9 cellular contexts compared by ENCODE assay signal in genomic region chr10:123149162-123149567, GRCh38. TPM values are rescaled to one million over a fixed set of nuclear protein-coding genes. Genes with fewer than 3 reads are reported as not detected.
DNase-seq lines count a peak whose midpoint lies in the region; ATAC-seq and TF ChIP-seq lines count a peak whose summit lies in the region.
"Had no signal": no experiment of that assay in that cellular context is flagged by ENCODE, and none has a peak within 500 bp of the region (broad histone marks: within the 10 kb centered on the region; RNA-seq: fewer than 3 reads in every experiment).

No MANE protein-coding gene starts in this region.

- peaks cover 66% of the 10 kb centered on the region for H3K27me3 Mint-ChIP-seq in activated CD4-positive, alpha-beta T cell treated with anti-CD3 and anti-CD28 coated beads, Interleukin-2, amount 10 ng/mL, durations not matched to agents 7 days and 5 days
- peaks cover 82% of the 10 kb centered on the region for H3K27me3 Mint-ChIP-seq in WTC11 (ENCODE audit: low read depth)

- no peak for TF ChIP-seq CTCF in WTC11 (IDR thresholded peaks at IDR 0.05)
- no peak for TF ChIP-seq CTCF in spleen (IDR thresholded peaks at IDR 0.05 in 8 of 11, conservative IDR thresholded peaks at IDR 0.05 in 3 of 11)

- no peak overlapping the region for H3K27ac ChIP-seq in spleen

- POLR2A ChIA-PET in activated CD4-positive, alpha-beta T cell treated with anti-CD3 and anti-CD28 coated beads, Interleukin-2, amount 10 ng/mL, durations not matched to agents 7 days and 5 days (lab: Charles Lee): no interaction called here
- POLR2A ChIA-PET in WTC11 (lab: Charles Lee): interaction anchor here (0.7 to 0.9 kb wide), 3 partner anchors 9 to 11 kb away, joined by 3 read pairs; no protein-coding TSS in a partner anchor

- H3K9ac ChIP-seq in iPS-15b (ENCODE audit: low read depth, low read length): no peak overlapping the region

- no peak for DNase-seq in activated CD4-positive, alpha-beta T cell treated with anti-CD3 and anti-CD28 coated beads, Interleukin-2, amount 10 ng/mL, durations not matched to agents 7 days and 5 days
- DNase-seq in activated CD4-positive, alpha-beta T cell treated with anti-CD3 and anti-CD28 coated beads, Interleukin-2, amount 50 U/mL, for 48 hours: no peak
- DNase-seq in WTC11 (ENCODE audit: low spot score): no peak
- no peak for DNase-seq in spleen

- intact Hi-C loops in spleen (cut with DNase I; ENCODE audit: low total_unique reads): no loop called here

- ATAC-seq in WTC11: no peak
- ATAC-seq in GM21723 (IDR thresholded peaks at IDR 0.05; ENCODE audit: unreplicated experiment): no peak
- ATAC-seq in HG03354 (IDR thresholded peaks at IDR 0.05; ENCODE audit: poor library complexity, severe bottlenecking, unreplicated experiment): no peak
- no peak for ATAC-seq in GM18498 (IDR thresholded peaks at IDR 0.05; ENCODE audit: unreplicated experiment)

- peaks cover 94% of the 10 kb centered on the region for H3K27me3 ChIP-seq in iPS-15b (ENCODE audit: control insufficient read depth, insufficient read depth, low read length)
- peaks cover 41 to 94% (median 87%) of the 10 kb centered on the region in 7 donors for H3K27me3 ChIP-seq in spleen (replicated peaks in 1 of 7)

- H3K4me3 Mint-ChIP-seq in activated CD4-positive, alpha-beta T cell treated with anti-CD3 and anti-CD28 coated beads, Interleukin-2, amount 10 ng/mL, durations not matched to agents 7 days and 5 days: peak overlapping the region; percentile 28
- H3K4me3 Mint-ChIP-seq in WTC11: peak overlapping the region; percentile 62

- H3K4me3 ChIP-seq in iPS-15b (ENCODE audit: low read depth, low read length) (peak overlapping the region; percentile 59), spleen (peak overlapping the region in 7 of 8 donors; percentile 37 to 72 (median 42))

- peaks cover 2% of the 10 kb centered on the region for H3K36me3 Mint-ChIP-seq in activated CD4-positive, alpha-beta T cell treated with anti-CD3 and anti-CD28 coated beads, Interleukin-2, amount 10 ng/mL, durations not matched to agents 7 days and 5 days (ENCODE audit: low read depth)
- no peaks in the 10 kb centered on the region for H3K36me3 Mint-ChIP-seq in WTC11

- peak overlapping the region; percentile 57 for H3K27ac Mint-ChIP-seq in activated CD4-positive, alpha-beta T cell treated with anti-CD3 and anti-CD28 coated beads, Interleukin-2, amount 10 ng/mL, durations not matched to agents 7 days and 5 days
- no peak overlapping the region for H3K27ac Mint-ChIP-seq in WTC11

- H3K4me1 Mint-ChIP-seq in activated CD4-positive, alpha-beta T cell treated with anti-CD3 and anti-CD28 coated beads, Interleukin-2, amount 10 ng/mL, durations not matched to agents 7 days and 5 days: peaks cover 61% of the 10 kb centered on the region
- peaks cover 70% of the 10 kb centered on the region for H3K4me1 Mint-ChIP-seq in WTC11

- H3K4me1 ChIP-seq in iPS-15b (ENCODE audit: control insufficient read depth, insufficient read depth, low read length) (peaks cover 18% of the 10 kb centered on the region), spleen (peaks cover 37 to 79% (median 74%) of the 10 kb centered on the region in 6 donors)

- H3K9me3 ChIP-seq in iPS-15b (ENCODE audit: control insufficient read depth, insufficient read depth, low read length) (no peaks in the 10 kb centered on the region), spleen (no peaks in the 10 kb centered on the region)

- H3K9me3 Mint-ChIP-seq in activated CD4-positive, alpha-beta T cell treated with anti-CD3 and anti-CD28 coated beads, Interleukin-2, amount 10 ng/mL, durations not matched to agents 7 days and 5 days: no peaks in the 10 kb centered on the region
- no peaks in the 10 kb centered on the region for H3K9me3 Mint-ChIP-seq in WTC11

- CTCF ChIA-PET in activated CD4-positive, alpha-beta T cell treated with anti-CD3 and anti-CD28 coated beads, Interleukin-2, amount 10 ng/mL, durations not matched to agents 7 days and 5 days (lab: Charles Lee): interaction anchor here (0.6 to 2.4 kb wide), 4 partner anchors 9 to 393 kb away, joined by 3 to 11 read pairs (median 7); no protein-coding TSS in a partner anchor
- CTCF ChIA-PET in WTC11 (lab: Charles Lee): interaction anchor here (1.1 to 6.1 kb wide), 5 partner anchors 9 to 231 kb away, joined by 3 to 43 read pairs (median 4); no protein-coding TSS in a partner anchor

- no peak for TF ChIP-seq POLR2A in spleen (IDR thresholded peaks at IDR 0.05)

- WGBS in spleen, 5 donors: 5 to 14% (median 10%) methylated on average over 12 of the region's 12 CpGs

- H3K36me3 ChIP-seq in iPS-15b (ENCODE audit: control insufficient read depth, insufficient read depth, low read length) (no peaks in the 10 kb centered on the region), spleen (no peaks in the 10 kb centered on the region)

TF ChIP-seq in WTC11, 78 proteins besides CTCF, POLR2A, EP300 and RAD21 (continues in another document):
- TF ChIP-seq NFYB (CRISPR knock-in tag; conservative IDR thresholded peaks at IDR 0.05; ENCODE audit: low read depth) (no peak), FOXK1 (CRISPR knock-in tag; IDR thresholded peaks at IDR 0.05) (no peak), HMGA2 (CRISPR knock-in tag; IDR thresholded peaks at IDR 0.05) (no peak), ESRRA (CRISPR knock-in tag; IDR thresholded peaks at IDR 0.05; ENCODE audit: borderline replicate concordance) (no peak), ZNF317 (CRISPR knock-in tag; IDR thresholded peaks at IDR 0.05; ENCODE audit: borderline replicate concordance, low read depth) (no peak), ZSCAN18 (CRISPR knock-in tag; IDR thresholded peaks at IDR 0.05) (no peak), ELF4 (CRISPR knock-in tag; IDR thresholded peaks at IDR 0.05; ENCODE audit: low read depth) (no peak), TEAD1 (CRISPR knock-in tag; IDR thresholded peaks at IDR 0.05) (no peak), TP53 (CRISPR knock-in tag; IDR thresholded peaks at IDR 0.05) (no peak), AR (CRISPR knock-in tag; IDR thresholded peaks at IDR 0.05) (no peak), CBFB (CRISPR knock-in tag; IDR thresholded peaks at IDR 0.05; ENCODE audit: low read depth) (no peak), ZNF263 (CRISPR knock-in tag; IDR thresholded peaks at IDR 0.05; ENCODE audit: low read depth) (no peak)
- TF ChIP-seq, protein P1, sequence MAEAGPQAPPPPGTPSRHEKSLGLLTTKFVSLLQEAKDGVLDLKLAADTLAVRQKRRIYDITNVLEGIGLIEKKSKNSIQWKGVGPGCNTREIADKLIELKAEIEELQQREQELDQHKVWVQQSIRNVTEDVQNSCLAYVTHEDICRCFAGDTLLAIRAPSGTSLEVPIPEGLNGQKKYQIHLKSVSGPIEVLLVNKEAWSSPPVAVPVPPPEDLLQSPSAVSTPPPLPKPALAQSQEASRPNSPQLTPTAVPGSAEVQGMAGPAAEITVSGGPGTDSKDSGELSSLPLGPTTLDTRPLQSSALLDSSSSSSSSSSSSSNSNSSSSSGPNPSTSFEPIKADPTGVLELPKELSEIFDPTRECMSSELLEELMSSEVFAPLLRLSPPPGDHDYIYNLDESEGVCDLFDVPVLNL (CRISPR knock-in tag; IDR thresholded peaks at IDR 0.05; ENCODE audit: borderline replicate concordance, low read depth): no peak

RNA-seq across cellular contexts. Expression of gene HMX2, which starts 1.2 kb away (rescaled TPM):
- not detected for total RNA-seq in activated CD4-positive, alpha-beta T cell treated with anti-CD3 and anti-CD28 coated beads, Interleukin-2, amount 10 ng/mL, durations not matched to agents 7 days and 5 days
- total RNA-seq in WTC11 (2021) (0.59 to 1.7 TPM (median 1.4 TPM) in 3 replicates), spleen (not detected)
- polyA plus RNA-seq in spleen: under 1 TPM in 1 of 3 donors, not detected in 2; 0.08 TPM
- total RNA-seq: myocyte had no signal

RNA-seq across cellular contexts. Expression of gene BUB3, which starts 5.0 kb away (rescaled TPM):
- total RNA-seq in activated CD4-positive, alpha-beta T cell treated with anti-CD3 and anti-CD28 coated beads, Interleukin-2, amount 10 ng/mL, durations not matched to agents 7 days and 5 days: 100 to 1,000 TPM; 224 to 255 TPM
- total RNA-seq in WTC11 (2021): 180 to 192 TPM (median 186 TPM) in 3 replicates
- 100 to 1,000 TPM in 4 of 7 donors, 10 to 100 TPM in 3; 94.2 to 193 (median 111) TPM for total RNA-seq in spleen
- 10 to 100 TPM; 33.7 to 65.1 (median 62.2) TPM for polyA plus RNA-seq in spleen

RNA-seq across cellular contexts. Expression of gene HMX3, which starts 13.4 kb away (rescaled TPM):
- not detected for total RNA-seq in activated CD4-positive, alpha-beta T cell treated with anti-CD3 and anti-CD28 coated beads, Interleukin-2, amount 10 ng/mL, durations not matched to agents 7 days and 5 days
- total RNA-seq in WTC11 (2021) (0.23 TPM in 1 of 3 replicates, not detected in the others), spleen (not detected)
- not detected for polyA plus RNA-seq in spleen
- total RNA-seq: myocyte had no signal
